In the genomic region with DNA sequence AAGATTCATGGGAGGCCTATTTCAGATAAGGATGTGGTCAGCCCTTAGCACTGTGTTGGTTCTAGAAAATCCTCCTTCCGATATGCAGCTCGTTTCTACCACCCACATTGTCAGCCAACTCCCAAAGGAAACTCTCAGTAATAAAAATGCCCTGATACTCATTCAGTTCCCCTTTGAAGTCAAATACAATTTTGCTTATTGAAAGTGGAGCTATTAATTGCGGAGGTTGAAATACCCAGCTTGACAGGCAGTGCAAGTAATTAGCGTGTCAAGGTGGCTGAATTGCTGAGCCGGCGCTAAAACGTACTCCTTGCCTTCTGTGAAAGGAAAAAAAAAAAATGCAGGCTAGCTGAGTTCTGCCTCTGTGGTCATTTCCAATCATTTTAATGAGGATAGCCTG, we compare ENCODE assay signal across 22 cellular contexts.
"Had no signal": no experiment of that assay in that cellular context is flagged by ENCODE, and none has a peak within 500 bp of the region (broad histone marks: within the 10 kb centered on the region; RNA-seq: fewer than 3 reads in every experiment).

No MANE protein-coding gene starts in this region.

- ATAC-seq: left colon; left ventricle myocardium superior; natural killer cell; right lobe of liver; stimulated activated naive B cell treated with anti-CD40 and anti-IgM and Interleukin-4, amounts not matched to agents 10 μg/mL and 1 μg/mL and 100 μg/mL, for 72 hours; upper lobe of right lung had no signal

- H3K9me3 Mint-ChIP-seq: dendritic cell treated with granulocyte-macrophage colony-stimulating factor and Interleukin-4, amounts not matched to agents 40 ng/mL and 50 ng/mL, for 4 days; immature natural killer cell; memory B cell; natural killer cell; stimulated activated naive B cell treated with anti-CD40 and anti-IgM and Interleukin-4, amounts not matched to agents 10 μg/mL and 1 μg/mL and 100 μg/mL, for 72 hours; stimulated activated naive CD8-positive, alpha-beta T cell treated with anti-CD3 and anti-CD28 coated beads, Interleukin-15, Interleukin-2, amounts not matched to agents 100 ng/mL and 50 ng/mL, for 24 hours had no signal

- H3K4me3 Mint-ChIP-seq: dendritic cell treated with granulocyte-macrophage colony-stimulating factor and Interleukin-4, amounts not matched to agents 40 ng/mL and 50 ng/mL, for 4 days; immature natural killer cell; memory B cell; natural killer cell; stimulated activated naive B cell treated with anti-CD40 and anti-IgM and Interleukin-4, amounts not matched to agents 10 μg/mL and 1 μg/mL and 100 μg/mL, for 72 hours; stimulated activated naive CD8-positive, alpha-beta T cell treated with anti-CD3 and anti-CD28 coated beads, Interleukin-15, Interleukin-2, amounts not matched to agents 100 ng/mL and 50 ng/mL, for 24 hours had no signal

- H3K27ac Mint-ChIP-seq: dendritic cell treated with granulocyte-macrophage colony-stimulating factor and Interleukin-4, amounts not matched to agents 40 ng/mL and 50 ng/mL, for 4 days; immature natural killer cell; memory B cell; natural killer cell; stimulated activated naive B cell treated with anti-CD40 and anti-IgM and Interleukin-4, amounts not matched to agents 10 μg/mL and 1 μg/mL and 100 μg/mL, for 72 hours; stimulated activated naive CD8-positive, alpha-beta T cell treated with anti-CD3 and anti-CD28 coated beads, Interleukin-15, Interleukin-2, amounts not matched to agents 100 ng/mL and 50 ng/mL, for 24 hours had no signal

- H3K27me3 Mint-ChIP-seq: dendritic cell treated with granulocyte-macrophage colony-stimulating factor and Interleukin-4, amounts not matched to agents 40 ng/mL and 50 ng/mL, for 4 days; memory B cell; stimulated activated naive CD8-positive, alpha-beta T cell treated with anti-CD3 and anti-CD28 coated beads, Interleukin-15, Interleukin-2, amounts not matched to agents 100 ng/mL and 50 ng/mL, for 24 hours had no signal

- H3K36me3 Mint-ChIP-seq: memory B cell; natural killer cell; stimulated activated naive B cell treated with anti-CD40 and anti-IgM and Interleukin-4, amounts not matched to agents 10 μg/mL and 1 μg/mL and 100 μg/mL, for 72 hours had no signal

- DNase-seq: colonic mucosa; effector CD8-positive, alpha-beta T cell; esophagus squamous epithelium; hypothalamus; immature natural killer cell; islet precursor cell; kidney glomerular epithelial cell; left colon; left ventricle myocardium superior; natural killer cell; nucleus accumbens; ovary; right lobe of liver; small intestine; stimulated activated CD4-positive, alpha-beta T cell treated with anti-CD3 and anti-CD28 coated beads, Interleukin-15, amount 100 ng/mL, for 24 hours; stimulated activated CD4-positive, alpha-beta T cell treated with anti-CD3 and anti-CD28 coated beads, Interleukin-2, amount 100 ng/mL, for 48 hours; stimulated activated naive B cell treated with anti-CD40 and anti-IgM and Interleukin-4, amounts not matched to agents 10 μg/mL and 1 μg/mL and 100 μg/mL, for 72 hours; upper lobe of right lung; uterus had no signal

- H3K4me1 Mint-ChIP-seq: immature natural killer cell; memory B cell; natural killer cell; stimulated activated naive B cell treated with anti-CD40 and anti-IgM and Interleukin-4, amounts not matched to agents 10 μg/mL and 1 μg/mL and 100 μg/mL, for 72 hours had no signal
